11 cellular contexts compared by ENCODE assay signal in genomic region chr1:156524481-156524869, GRCh38. TPM values are rescaled to one million over a fixed set of nuclear protein-coding genes. Genes with fewer than 3 reads are reported as not detected.
DNase-seq lines count a peak whose midpoint lies in the region; ATAC-seq and TF ChIP-seq lines count a peak whose summit lies in the region.
"Had no signal": no experiment of that assay in that cellular context is flagged by ENCODE, and none has a peak within 500 bp of the region (broad histone marks: within the 10 kb centered on the region; RNA-seq: fewer than 3 reads in every experiment).

No MANE protein-coding gene starts in this region.

- peaks cover 55% of the 10 kb centered on the region for H3K4me1 ChIP-seq in BLaER1
- H3K4me1 ChIP-seq in A673 (ENCODE audit: insufficient read depth, low read length, poor library complexity, severe bottlenecking): no peaks in the 10 kb centered on the region

- H3K9ac ChIP-seq in BLaER1: peak overlapping the region; percentile 78

- no peaks in the 10 kb centered on the region for H3K9me3 Mint-ChIP-seq in effector memory CD8-positive, alpha-beta T cell
- no peaks in the 10 kb centered on the region for H3K9me3 Mint-ChIP-seq in mesothelial cell of epicardium

- DNase-seq in NOMO-1 treated with dmso at 0.1 percent for 144 hours (lab: John Stamatoyannopoulos, UW; ENCODE audit: unreplicated experiment) (peak; percentile 64), mesothelial cell of epicardium (ENCODE audit: low spot score in 2 of 2, unreplicated experiment in 2 of 2) (no peak), A673 (ENCODE audit: low spot score) (no peak), globus pallidus (ENCODE audit: low spot score) (no peak), MG63 (no peak)
- peak in 1 of 3 experiments; percentile 23 for DNase-seq in effector memory CD8-positive, alpha-beta T cell
- DNase-seq: activated effector memory CD4-positive, alpha-beta T cell treated with Interleukin-2 at 50 U/mL for 16 hours had no signal

- POLR2A ChIA-PET in A673 (lab: Charles Lee; ENCODE audit: low non-redundant PET): no interaction called here

- no peaks in the 10 kb centered on the region for H4K20me1 ChIP-seq in BLaER1

- TF ChIP-seq CTCF in mesothelial cell of epicardium (IDR thresholded peaks at IDR 0.05; ENCODE audit: unreplicated experiment) (no peak), A673 (conservative IDR thresholded peaks at IDR 0.05; ENCODE audit: low read depth, low read length) (no peak)

- H3K4me3 ChIP-seq in BLaER1 (peak overlapping the region; percentile 55), A673 (ENCODE audit: low read depth, low read length, poor library complexity, severe bottlenecking) (no peak overlapping the region), MG63 (no peak overlapping the region)

- H3K36me3 ChIP-seq in BLaER1: peaks cover 32% of the 10 kb centered on the region
- peaks cover 14% of the 10 kb centered on the region for H3K36me3 ChIP-seq in A673 (ENCODE audit: insufficient read depth, low read length, poor library complexity, severe bottlenecking)
- peaks cover 49% of the 10 kb centered on the region for H3K36me3 ChIP-seq in MG63

- H3K4me1 Mint-ChIP-seq in effector memory CD8-positive, alpha-beta T cell (ENCODE audit: low read depth in 2 of 2): peaks cover 24 to 31% of the 10 kb centered on the region in 2 donors
- H3K4me1 Mint-ChIP-seq in mesothelial cell of epicardium: peaks cover 12% of the 10 kb centered on the region

- peak overlapping the region; percentile 55 to 74 for H3K4me3 Mint-ChIP-seq in effector memory CD8-positive, alpha-beta T cell
- H3K4me3 Mint-ChIP-seq in mesothelial cell of epicardium: no peak overlapping the region

- no peaks in the 10 kb centered on the region for H3K36me3 Mint-ChIP-seq in effector memory CD8-positive, alpha-beta T cell (ENCODE audit: insufficient read depth)
- peaks cover 18% of the 10 kb centered on the region for H3K36me3 Mint-ChIP-seq in mesothelial cell of epicardium

- TF ChIP-seq POLR2A in GM18505 (IDR thresholded peaks at IDR 0.05; ENCODE audit: borderline replicate concordance, extremely low read depth, insufficient read depth, insufficient read length): no peak

- peak overlapping the region; percentile 80 to 93 for H3K27ac Mint-ChIP-seq in effector memory CD8-positive, alpha-beta T cell
- no peak overlapping the region for H3K27ac Mint-ChIP-seq in mesothelial cell of epicardium

- H3K27me3 Mint-ChIP-seq in effector memory CD8-positive, alpha-beta T cell: no peaks in the 10 kb centered on the region
- H3K27me3 Mint-ChIP-seq in mesothelial cell of epicardium (ENCODE audit: low read depth): no peaks in the 10 kb centered on the region

- peak overlapping the region; percentile 93 for H3K4me2 ChIP-seq in BLaER1

- BruUV-seq in A673 (replicated peaks; lab: Mats Ljungman, UMichigan): no TSS peak

- no peaks in the 10 kb centered on the region for H3K27me3 ChIP-seq in BLaER1
- H3K27me3 ChIP-seq in A673 (replicated peaks; ENCODE audit: insufficient read depth, low read depth, low read length, poor library complexity): no peaks in the 10 kb centered on the region
- H3K27me3 ChIP-seq in MG63: no peaks in the 10 kb centered on the region

- no peaks in the 10 kb centered on the region for H3K9me3 ChIP-seq in BLaER1
- H3K9me3 ChIP-seq in A673 (ENCODE audit: low read depth, low read length, poor library complexity, severe bottlenecking): no peaks in the 10 kb centered on the region
- H3K9me3 ChIP-seq in MG63: no peaks in the 10 kb centered on the region

- CTCF ChIA-PET in A673 (lab: Charles Lee): interaction anchor here (1.0 kb wide), 1 partner anchor 44 kb away, joined by 3 read pairs; no protein-coding TSS in a partner anchor

- intact Hi-C loops in A673 (cut with micrococcal nuclease; ENCODE audit: unreplicated experiment): no loop called here

- H3K27ac ChIP-seq in BLaER1 (peak overlapping the region; percentile 70), A673 (ENCODE audit: low read depth, low read length, poor library complexity, severe bottlenecking) (no peak overlapping the region)

- peak; percentile 50 for ATAC-seq in GM18505 (IDR thresholded peaks at IDR 0.05; ENCODE audit: unreplicated experiment)
- ATAC-seq in effector memory CD8-positive, alpha-beta T cell (replicated peaks): peak; percentile 90

RNA-seq across cellular contexts. Expression of gene MEF2D, which starts 23.9 kb away (rescaled TPM):
- total RNA-seq in mesothelial cell of epicardium: 37.4 to 40.9 TPM (median 37.8 TPM) in 3 replicates
- 18.3 and 21.8 TPM in 2 replicates for total RNA-seq in A673 (2021)
- 3.4 and 11.7 TPM in 2 replicates for total RNA-seq in MG63 (2014; rRNA removed; shearing (Covaris generic); ENCODE audit: low replicate concordance)

RNA-seq across cellular contexts. Expression of gene IQGAP3, which starts 47.9 kb away (rescaled TPM):
- total RNA-seq in mesothelial cell of epicardium (13.9 to 17.6 TPM (median 15.3 TPM) in 3 replicates), A673 (2021) (35.3 and 37.5 TPM in 2 replicates)
- 18.7 and 20.7 TPM in 2 replicates for total RNA-seq in MG63 (2014; rRNA removed; shearing (Covaris generic); ENCODE audit: low replicate concordance)

RNA-seq across cellular contexts. Expression of gene TTC24, which starts 55.0 kb away (rescaled TPM):
- total RNA-seq in mesothelial cell of epicardium (not detected in 3 replicates), A673 (2021) (not detected in 2 replicates)
- not detected in 2 replicates for total RNA-seq in MG63 (2014; rRNA removed; shearing (Covaris generic); ENCODE audit: low replicate concordance)
- total RNA-seq: M059J, SK-MEL-5 had no signal
